13 cellular contexts compared by ENCODE assay signal in the genomic region with DNA sequence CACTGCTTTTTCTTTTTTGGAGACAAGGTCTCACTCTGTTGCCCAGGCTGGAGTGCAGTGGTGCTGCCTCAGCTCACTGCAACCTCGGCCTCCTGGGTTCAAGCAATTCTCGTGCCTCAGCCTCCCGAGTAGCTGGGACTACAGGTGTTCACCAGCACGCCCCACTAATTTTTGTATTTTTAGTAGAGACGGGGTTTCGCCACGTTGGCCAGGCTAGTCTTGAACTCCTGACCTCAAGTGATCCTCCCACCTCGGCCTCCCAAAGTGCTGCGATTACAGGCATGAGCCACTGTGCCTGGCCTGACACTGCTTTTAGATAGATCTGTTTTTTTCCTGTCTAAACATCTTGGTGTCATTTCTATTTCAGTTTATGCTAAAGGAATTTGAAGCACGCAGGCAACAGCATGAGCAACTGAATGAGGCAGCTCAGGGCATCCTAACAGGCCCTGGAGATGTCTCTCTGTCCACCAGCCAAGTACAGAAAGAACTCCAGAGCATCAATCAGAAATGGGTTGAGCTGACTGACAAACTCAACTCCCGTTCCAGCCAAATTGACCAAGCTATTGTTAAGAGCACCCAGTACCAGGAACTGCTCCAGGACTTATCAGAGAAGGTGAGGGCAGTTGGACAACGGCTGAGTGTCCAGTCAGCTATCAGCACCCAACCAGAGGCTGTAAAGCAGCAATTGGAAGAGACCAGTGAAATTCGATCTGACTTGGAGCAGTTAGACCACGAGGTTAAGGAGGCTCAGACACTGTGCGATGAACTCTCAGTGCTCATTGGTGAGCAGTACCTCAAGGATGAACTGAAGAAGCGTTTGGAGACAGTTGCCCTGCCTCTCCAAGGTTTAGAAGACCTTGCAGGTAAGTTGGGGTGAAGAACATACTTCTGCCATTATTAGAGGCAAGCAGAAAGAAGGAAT.
DNase-seq lines count a peak whose midpoint lies in the region; ATAC-seq and TF ChIP-seq lines count a peak whose summit lies in the region.
"Had no signal": no experiment of that assay in that cellular context is flagged by ENCODE, and none has a peak within 500 bp of the region (broad histone marks: within the 10 kb centered on the region; RNA-seq: fewer than 3 reads in every experiment).

No MANE protein-coding gene starts in this region.

- H3K27me3 Mint-ChIP-seq in activated naive CD4-positive, alpha-beta T cell treated with anti-CD3 and anti-CD28 coated beads, Interleukin-2, amount 10 ng/mL, durations not matched to agents 7 days and 5 days = no peaks in the 10 kb centered on the region
- H3K27me3 Mint-ChIP-seq in activated CD4-positive, alpha-beta T cell treated with anti-CD3 and anti-CD28 coated beads, Interleukin-2, amount 10 ng/mL, durations not matched to agents 24 days and 14 days = no peaks in the 10 kb centered on the region

- H3K4me1 Mint-ChIP-seq in activated naive CD4-positive, alpha-beta T cell treated with anti-CD3 and anti-CD28 coated beads, Interleukin-2, amount 10 ng/mL, durations not matched to agents 7 days and 5 days = peaks cover 2% of the 10 kb centered on the region
- H3K4me1 Mint-ChIP-seq in activated CD4-positive, alpha-beta T cell treated with anti-CD3 and anti-CD28 coated beads, Interleukin-2, amount 10 ng/mL, durations not matched to agents 24 days and 14 days = peaks cover 4% of the 10 kb centered on the region

- H3K27me3 ChIP-seq in brain microvascular endothelial cell (replicated peaks) (no peaks in the 10 kb centered on the region), right cardiac atrium (ENCODE audit: control insufficient read depth, insufficient read depth) (no peaks in the 10 kb centered on the region), tibial artery (no peaks in the 10 kb centered on the region)

- TF ChIP-seq CTCF in brain microvascular endothelial cell (IDR thresholded peaks at IDR 0.05; ENCODE audit: low read depth, low read length, missing control alignments) (no peak), tibial artery (IDR thresholded peaks at IDR 0.05) (no peak)

- H3K36me3 ChIP-seq in brain microvascular endothelial cell (replicated peaks) (peaks cover 55% of the 10 kb centered on the region), tibial artery (peaks cover 53 to 87% (median 57%) of the 10 kb centered on the region in 3 donors)

- H3K27ac ChIP-seq in brain microvascular endothelial cell (peak overlapping the region; percentile 62), right cardiac atrium (ENCODE audit: low read length) (peak overlapping the region; percentile 95), tibial artery (peak overlapping the region; percentile 10 to 68)
- H3K27ac ChIP-seq: skin epidermis had no signal

- H3K27ac Mint-ChIP-seq in activated naive CD4-positive, alpha-beta T cell treated with anti-CD3 and anti-CD28 coated beads, Interleukin-2, amount 10 ng/mL, durations not matched to agents 7 days and 5 days = peak overlapping the region; percentile 42
- H3K27ac Mint-ChIP-seq in activated CD4-positive, alpha-beta T cell treated with anti-CD3 and anti-CD28 coated beads, Interleukin-2, amount 10 ng/mL, durations not matched to agents 24 days and 14 days = no peak overlapping the region

- no peak overlapping the region for H3K4me3 Mint-ChIP-seq in activated naive CD4-positive, alpha-beta T cell treated with anti-CD3 and anti-CD28 coated beads, Interleukin-2, amount 10 ng/mL, durations not matched to agents 7 days and 5 days
- H3K4me3 Mint-ChIP-seq in activated CD4-positive, alpha-beta T cell treated with anti-CD3 and anti-CD28 coated beads, Interleukin-2, amount 10 ng/mL, durations not matched to agents 24 days and 14 days = no peak overlapping the region
- H3K4me3 Mint-ChIP-seq: activated T-cell treated with anti-CD3 and anti-CD28 coated beads, Interleukin-2, amount 50 U/mL, for 4 hours had no signal

- H3K9me3 Mint-ChIP-seq in activated naive CD4-positive, alpha-beta T cell treated with anti-CD3 and anti-CD28 coated beads, Interleukin-2, amount 10 ng/mL, durations not matched to agents 7 days and 5 days = no peaks in the 10 kb centered on the region
- H3K9me3 Mint-ChIP-seq in activated CD4-positive, alpha-beta T cell treated with anti-CD3 and anti-CD28 coated beads, Interleukin-2, amount 10 ng/mL, durations not matched to agents 24 days and 14 days = no peaks in the 10 kb centered on the region
- H3K9me3 Mint-ChIP-seq: activated T-cell treated with anti-CD3 and anti-CD28 coated beads, Interleukin-2, amount 50 U/mL, for 4 hours had no signal

- H3K4me3 ChIP-seq in brain microvascular endothelial cell (ENCODE audit: low read depth, low read length) (no peak overlapping the region), right cardiac atrium (ENCODE audit: low read length) (no peak overlapping the region), tibial artery (no peak overlapping the region)
- H3K4me3 ChIP-seq: skin epidermis had no signal

- intact Hi-C loops in right cardiac atrium (cut with DNase I) = loop anchor here in 1 of 4 donors (2.0 kb wide), 1 partner anchor 25 kb away; no protein-coding TSS in a partner anchor
- intact Hi-C loops in tibial artery (cut with DNase I; ENCODE audit: low total_unique reads) = no loop called here
- intact Hi-C loops in activated CD4-positive, alpha-beta T cell treated with anti-CD3 and anti-CD28 coated beads, Interleukin-2, amount 10 ng/mL, durations not matched to agents 24 days and 14 days (cut with micrococcal nuclease) = no loop called here

- ATAC-seq in right cardiac atrium (peak; percentile 72 to 89), HG02678 (IDR thresholded peaks at IDR 0.05; ENCODE audit: unreplicated experiment) (no peak)
- ATAC-seq: activated T-cell treated with anti-CD3 and anti-CD28 coated beads, Interleukin-2, amount 50 U/mL, for 4 hours had no signal

- CTCF ChIA-PET in activated naive CD4-positive, alpha-beta T cell treated with anti-CD3 and anti-CD28 coated beads, Interleukin-2, amount 10 ng/mL, durations not matched to agents 7 days and 5 days (lab: Charles Lee) = interaction anchor here (1.0 kb wide), 1 partner anchor 17 kb away, joined by 4 read pairs; no protein-coding TSS in a partner anchor

- no peaks in the 10 kb centered on the region for H3K9me3 ChIP-seq in right cardiac atrium (ENCODE audit: control insufficient read depth, low read length)
- no peaks in the 10 kb centered on the region for H3K9me3 ChIP-seq in tibial artery

- peaks cover 60% of the 10 kb centered on the region for H3K36me3 Mint-ChIP-seq in activated naive CD4-positive, alpha-beta T cell treated with anti-CD3 and anti-CD28 coated beads, Interleukin-2, amount 10 ng/mL, durations not matched to agents 7 days and 5 days
- H3K36me3 Mint-ChIP-seq in activated CD4-positive, alpha-beta T cell treated with anti-CD3 and anti-CD28 coated beads, Interleukin-2, amount 10 ng/mL, durations not matched to agents 24 days and 14 days (ENCODE audit: low read depth) = peaks cover 54% of the 10 kb centered on the region

- in situ Hi-C loops in brain microvascular endothelial cell (cut with HindIII; ENCODE audit: low pct_ligation_motif_present, low sequenced_read_pairs) = no loop called here

- no peak for DNase-seq in activated naive CD4-positive, alpha-beta T cell treated with anti-CD3 and anti-CD28 coated beads, Interleukin-2, amount 10 ng/mL, durations not matched to agents 7 days and 5 days
- no peak for DNase-seq in activated naive CD4-positive, alpha-beta T cell (lab: John Stamatoyannopoulos, UW)
- peak; percentile 82 for DNase-seq in brain microvascular endothelial cell
- peak in 1 of 3 donors; percentile 61 for DNase-seq in right cardiac atrium
- DNase-seq in tibial artery = no peak
- no peak for DNase-seq in NCI-H1436 (lab: John Stamatoyannopoulos, UW)
- DNase-seq in activated CD4-positive, alpha-beta T cell treated with anti-CD3 and anti-CD28 coated beads, Interleukin-2, amount 10 ng/mL, durations not matched to agents 24 days and 14 days = no peak
- DNase-seq: activated CD4-positive, CD25-positive, alpha-beta regulatory T cell; activated T-cell treated with anti-CD3 and anti-CD28 coated beads, Interleukin-2, amount 50 U/mL, for 4 hours; COR-L47; NCI-H2107 had no signal

- H3K4me1 ChIP-seq in right cardiac atrium (ENCODE audit: control insufficient read depth, insufficient read depth, low read length) (peaks cover 4% of the 10 kb centered on the region), tibial artery (peaks cover 0 to 63% (median 10%) of the 10 kb centered on the region in 4 donors)

- 60% methylated on average over 16 of the region's 16 CpGs for WGBS in right cardiac atrium

Comparison
In these comparisons a context has a peak if more than half of its experiments do, and no peak if none do; other contexts are left out.
1. H3K27ac ChIP-seq: peak in every context shown above with its lines; median percentile 95 in right cardiac atrium; 62 in brain microvascular endothelial cell; 39 in tibial artery.